8 cellular contexts compared by ENCODE assay signal in genomic region chr10:12041766-12042408, GRCh38. TPM values are rescaled to one million over a fixed set of nuclear protein-coding genes. Genes with fewer than 3 reads are reported as not detected.
DNase-seq lines count a peak whose midpoint lies in the region; ATAC-seq and TF ChIP-seq lines count a peak whose summit lies in the region.

No MANE protein-coding gene starts in this region.

- peaks cover 2 to 9% of the 10 kb centered on the region in 2 donors for H3K36me3 Mint-ChIP-seq in CD14-positive monocyte

- peaks cover 35% of the 10 kb centered on the region for H3K4me1 Mint-ChIP-seq in CD14-positive monocyte

- TF ChIP-seq CTCF in CD14-positive monocyte (IDR thresholded peaks at IDR 0.05): no peak
- TF ChIP-seq CTCF in brain microvascular endothelial cell (IDR thresholded peaks at IDR 0.05; ENCODE audit: low read depth, low read length, missing control alignments): no peak
- TF ChIP-seq CTCF in left lung (IDR thresholded peaks at IDR 0.05): no peak

- intact Hi-C loops in CD14-positive monocyte (cut with micrococcal nuclease): loop anchor here (2.0 to 10.0 kb wide), 4 partner anchors 27 to 155 kb away; partner anchors contain the start of genes CDC123 (in 2 of the 2), NUDT5 (in 2 of the 2), DHTKD1 (in 1 of the 2) and SEC61A2 (in 1 of the 2)
- intact Hi-C loops in left lung (cut with DNase I): no loop called here

- in situ Hi-C loops in brain microvascular endothelial cell (cut with HindIII; ENCODE audit: low pct_ligation_motif_present, low sequenced_read_pairs): no loop called here

- peak overlapping the region; percentile 72 to 100 (median 92) for H3K27ac Mint-ChIP-seq in CD14-positive monocyte

- no peaks in the 10 kb centered on the region for H3K27me3 Mint-ChIP-seq in CD14-positive monocyte (ENCODE audit: low read depth in 3 of 3)

- DNase-seq in CD14-positive monocyte (ENCODE audit: low spot score) (no peak), RPMI8226 (peak; percentile 59), brain microvascular endothelial cell (peak; percentile 22), left lung (peak in 1 of 2 donors; percentile 53), NCI-H1436 treated with DMSO at 0.1 percent for 48 hours (lab: John Stamatoyannopoulos, UW) (no peak)
- peak; percentile 10 to 14 for DNase-seq in stimulated activated CD4-positive, alpha-beta T cell treated with anti-CD3 and anti-CD28 coated beads, Interleukin-4, amount 100 ng/mL, for 4 hours

- peaks cover 5 to 21% of the 10 kb centered on the region in 2 donors for H3K4me1 ChIP-seq in left lung

- no peaks in the 10 kb centered on the region for H3K27me3 ChIP-seq in brain microvascular endothelial cell (replicated peaks)
- no peaks in the 10 kb centered on the region for H3K27me3 ChIP-seq in left lung

- ATAC-seq in GM19455 (IDR thresholded peaks at IDR 0.05; ENCODE audit: unreplicated experiment) (peak; percentile 1), left lung (peak; percentile 3), GM18519 (IDR thresholded peaks at IDR 0.05; ENCODE audit: low FRiP score, unreplicated experiment) (no peak)

- H3K9me3 Mint-ChIP-seq in CD14-positive monocyte: peaks cover 0 to 3% (median 0%) of the 10 kb centered on the region in 7 donors

- H3K36me3 ChIP-seq in brain microvascular endothelial cell (replicated peaks) (no peaks in the 10 kb centered on the region), left lung (no peaks in the 10 kb centered on the region)

- H3K27ac ChIP-seq in brain microvascular endothelial cell (peak overlapping the region; percentile 100), left lung (peak overlapping the region; percentile 98 to 99)

- H3K9me3 ChIP-seq in left lung: no peaks in the 10 kb centered on the region

- H3K4me3 Mint-ChIP-seq in CD14-positive monocyte: peak overlapping the region; percentile 90 to 93

- H3K4me3 ChIP-seq in brain microvascular endothelial cell (ENCODE audit: low read depth, low read length) (peak overlapping the region; percentile 95), left lung (peak overlapping the region; percentile 96 to 98)

RNA-seq across cellular contexts. Expression of gene UPF2, which starts 0.7 kb away (rescaled TPM):
- 1 to 10 TPM; 2.7 to 4.3 TPM for polyA plus RNA-seq in CD14-positive monocyte
- total RNA-seq in left lung: 10 to 100 TPM; 14.5 to 18.7 TPM

RNA-seq across cellular contexts. Expression of gene DHTKD1, which starts 26.9 kb away (rescaled TPM):
- polyA plus RNA-seq in CD14-positive monocyte: 10 to 100 TPM in 1 of 2 donors, 1 to 10 TPM in 1; 7.0 to 12.1 TPM
- total RNA-seq in left lung: 10 to 100 TPM; 17.5 to 26.7 TPM

Comparison
In these comparisons a context has a peak if more than half of its experiments do, and no peak if none do; other contexts are left out.
1. DNase-seq: peak in RPMI8226 (single experiment), brain microvascular endothelial cell (single experiment) and stimulated activated CD4-positive, alpha-beta T cell treated with anti-CD3 and anti-CD28 coated beads, Interleukin-4, amount 100 ng/mL, for 4 hours (2 of 2); none in CD14-positive monocyte (single experiment) and NCI-H1436 treated with DMSO at 0.1 percent for 48 hours (single experiment).
2. intact Hi-C loops: an anchor here in CD14-positive monocyte (2.0 to 10.0 kb wide); none called in left lung.